17 cellular contexts compared by ENCODE assay signal in the genomic region with DNA sequence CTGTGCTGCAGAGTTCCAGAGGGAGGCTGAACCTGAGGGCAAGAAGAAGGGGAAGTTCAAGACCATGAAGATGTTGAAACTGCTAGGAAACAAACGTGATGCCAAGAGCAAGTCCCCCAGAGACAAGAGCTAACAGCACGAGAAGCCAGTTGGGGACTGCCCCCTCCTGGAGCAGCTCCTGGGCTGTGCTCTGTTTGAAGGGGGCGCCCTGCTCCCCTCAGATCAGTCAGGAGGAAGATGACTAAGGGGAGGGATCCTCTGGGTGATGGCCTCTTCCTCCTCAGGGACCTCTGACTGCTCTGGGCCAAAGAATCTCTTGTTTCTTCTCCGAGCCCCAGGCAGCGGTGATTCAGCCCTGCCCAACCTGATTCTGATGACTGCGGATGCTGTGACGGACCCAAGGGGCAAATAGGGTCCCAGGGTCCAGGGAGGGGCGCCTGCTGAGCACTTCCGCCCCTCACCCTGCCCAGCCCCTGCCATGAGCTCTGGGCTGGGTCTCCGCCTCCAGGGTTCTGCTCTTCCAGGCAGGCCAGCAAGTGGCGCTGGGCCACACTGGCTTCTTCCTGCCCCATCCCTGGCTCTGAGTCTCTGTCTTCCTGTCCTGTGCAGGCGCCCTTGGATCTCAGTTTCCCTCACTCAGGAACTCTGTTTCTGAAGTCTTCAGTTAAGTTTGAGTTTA. TPM values are rescaled to one million over a fixed set of nuclear protein-coding genes. Genes with fewer than 3 reads are reported as not detected.
DNase-seq lines count a peak whose midpoint lies in the region; ATAC-seq, FAIRE-seq and TF ChIP-seq lines count a peak whose summit lies in the region.
"Had no signal": no experiment of that assay in that cellular context is flagged by ENCODE, and none has a peak within 500 bp of the region (broad histone marks: within the 10 kb centered on the region; RNA-seq: fewer than 3 reads in every experiment).

No MANE protein-coding gene starts in this region.

- no peaks in the 10 kb centered on the region for H3K9me3 Mint-ChIP-seq in neural crest cell
- H3K9me3 Mint-ChIP-seq: activated CD4-positive, alpha-beta memory T cell treated with anti-CD3 and anti-CD28 coated beads, Interleukin-2, amount 10 ng/mL, durations not matched to agents 7 days and 5 days; endodermal cell; naive thymus-derived CD4-positive, alpha-beta T cell had no signal

- no peak for TF ChIP-seq CTCF in bronchial epithelial cell (IDR thresholded peaks at IDR 0.05; ENCODE audit: insufficient read depth, low read length, severe bottlenecking)
- no peak for TF ChIP-seq CTCF in neural crest cell (conservative IDR thresholded peaks at IDR 0.05)

- H3K27me3 Mint-ChIP-seq in neural crest cell (ENCODE audit: low read depth), result no peaks in the 10 kb centered on the region
- H3K27me3 Mint-ChIP-seq: activated CD4-positive, alpha-beta memory T cell treated with anti-CD3 and anti-CD28 coated beads, Interleukin-2, amount 10 ng/mL, durations not matched to agents 7 days and 5 days; naive thymus-derived CD4-positive, alpha-beta T cell had no signal

- intact Hi-C loops in Right ventricle myocardium inferior (cut with DNase I), result no loop called here

- H3K27ac Mint-ChIP-seq in neural crest cell (ENCODE audit: unreplicated experiment), result peak overlapping the region; percentile 60
- H3K27ac Mint-ChIP-seq: activated CD4-positive, alpha-beta memory T cell treated with anti-CD3 and anti-CD28 coated beads, Interleukin-2, amount 10 ng/mL, durations not matched to agents 7 days and 5 days; endodermal cell had no signal

- FAIRE-seq in bronchial epithelial cell (lab: Jason Lieb, UNC), result peak; percentile 40
- FAIRE-seq: GM12891, urothelium cell line had no signal

- peaks cover 53% of the 10 kb centered on the region for H3K36me3 ChIP-seq in bronchial epithelial cell (ENCODE audit: control insufficient read depth, insufficient read depth, low read length)

- peak; percentile 63 for DNase-seq in GF-D8 (lab: John Stamatoyannopoulos, UW)
- peak; percentile 80 for DNase-seq in MV-4-11 (lab: John Stamatoyannopoulos, UW)
- DNase-seq in bronchial epithelial cell (ENCODE audit: low read depth), result no peak
- no peak for DNase-seq in neural crest cell (ENCODE audit: low read depth, low spot score)
- no peak for DNase-seq in DMS53 (lab: John Stamatoyannopoulos, UW)
- no peak for DNase-seq in NCI-H510A (lab: John Stamatoyannopoulos, UW)
- no peak for DNase-seq in Right ventricle myocardium inferior (ENCODE audit: missing footprints)
- DNase-seq: activated CD4-positive, alpha-beta memory T cell treated with anti-CD3 and anti-CD28 coated beads, Interleukin-2, amount 10 ng/mL, durations not matched to agents 7 days and 5 days; activated effector memory CD4-positive, alpha-beta T cell treated with Interleukin-2 at 50 U/mL for 16 hours; endodermal cell; left ventricle myocardium inferior; naive thymus-derived CD4-positive, alpha-beta T cell; NCI-H526 treated with DMSO at 0.1 percent for 48 hours had no signal

- H3K4me3 ChIP-seq in bronchial epithelial cell (ENCODE audit: low read depth, low read length), result no peak overlapping the region
- H3K4me3 ChIP-seq: left ventricle myocardium inferior, right atrium auricular region had no signal

- H3K4me1 Mint-ChIP-seq in neural crest cell, result no peaks in the 10 kb centered on the region
- H3K4me1 Mint-ChIP-seq: activated CD4-positive, alpha-beta memory T cell treated with anti-CD3 and anti-CD28 coated beads, Interleukin-2, amount 10 ng/mL, durations not matched to agents 7 days and 5 days; endodermal cell had no signal

- H3K27me3 ChIP-seq in bronchial epithelial cell (ENCODE audit: control insufficient read depth, insufficient read depth, low read length), result no peaks in the 10 kb centered on the region
- H3K27me3 ChIP-seq: right atrium auricular region had no signal

- H3K4me3 Mint-ChIP-seq in neural crest cell, result no peak overlapping the region
- H3K4me3 Mint-ChIP-seq: activated CD4-positive, alpha-beta memory T cell treated with anti-CD3 and anti-CD28 coated beads, Interleukin-2, amount 10 ng/mL, durations not matched to agents 7 days and 5 days; endodermal cell; naive thymus-derived CD4-positive, alpha-beta T cell had no signal

- ATAC-seq in Right ventricle myocardium inferior (no peak), HG02759 (IDR thresholded peaks at IDR 0.05; ENCODE audit: unreplicated experiment) (no peak)
- ATAC-seq: naive thymus-derived CD4-positive, alpha-beta T cell had no signal

- no peaks in the 10 kb centered on the region for H3K36me3 Mint-ChIP-seq in neural crest cell (ENCODE audit: low read depth)

RNA-seq across cellular contexts. Expression of a gene that starts 12.6 kb away (rescaled TPM):
- not detected in 2 replicates for total RNA-seq in bronchial epithelial cell
- total RNA-seq in neural crest cell, result 0.79 and 1.5 TPM in 2 replicates
- total RNA-seq in Right ventricle myocardium inferior, result 0.68 TPM
- total RNA-seq: activated CD4-positive, alpha-beta memory T cell treated with anti-CD3 and anti-CD28 coated beads, Interleukin-2, amount 10 ng/mL, durations not matched to agents 7 days and 5 days had no signal

RNA-seq across cellular contexts. Expression of a gene that starts 12.7 kb away (rescaled TPM):
- total RNA-seq in bronchial epithelial cell (23.7 and 41.0 TPM in 2 replicates), neural crest cell (137 and 143 TPM in 2 replicates), Right ventricle myocardium inferior (88.8 TPM)

RNA-seq across cellular contexts. Expression of a gene that starts 34.7 kb away (rescaled TPM):
- total RNA-seq in bronchial epithelial cell (143 and 201 TPM in 2 replicates), neural crest cell (49.1 and 54.4 TPM in 2 replicates), Right ventricle myocardium inferior (19.4 TPM)

RNA-seq across cellular contexts. Expression of a gene that starts 43.5 kb away (rescaled TPM):
- total RNA-seq in bronchial epithelial cell, result not detected in 2 replicates
- total RNA-seq in neural crest cell, result 279 and 293 TPM in 2 replicates
- total RNA-seq in Right ventricle myocardium inferior, result 1.9 TPM
- total RNA-seq: activated CD4-positive, alpha-beta memory T cell treated with anti-CD3 and anti-CD28 coated beads, Interleukin-2, amount 10 ng/mL, durations not matched to agents 7 days and 5 days; naive thymus-derived CD4-positive, alpha-beta T cell had no signal

Comparison
In these comparisons a context has a peak if more than half of its experiments do, and no peak if none do; other contexts are left out.
1. DNase-seq: peak in GF-D8 (single experiment) and MV-4-11 (single experiment); none in bronchial epithelial cell (single experiment), neural crest cell (single experiment), DMS53 (single experiment), NCI-H510A (single experiment) and Right ventricle myocardium inferior (single experiment).